Comparison of ENCODE assay signal across 19 cellular contexts in genomic region chr2:127597984-127598380, GRCh38. TPM values are rescaled to one million over a fixed set of nuclear protein-coding genes. Genes with fewer than 3 reads are reported as not detected.
A peak's percentile ranks its signal among the peaks of the same experiment; 100 is the strongest.
DNase-seq lines count a peak whose midpoint lies in the region; FAIRE-seq and TF ChIP-seq lines count a peak whose summit lies in the region.
"Had no signal": no experiment of that assay in that cellular context is flagged by ENCODE, and none has a peak within 500 bp of the region (broad histone marks: within the 10 kb centered on the region; RNA-seq: fewer than 3 reads in every experiment).

No MANE protein-coding gene starts in this region.

- H3K4me3 Mint-ChIP-seq in activated T-cell treated with anti-CD3 and anti-CD28 coated beads, Interleukin-2, amount 50 U/mL, for 24 hours, result no peak overlapping the region
- H3K4me3 Mint-ChIP-seq: activated T-cell treated with anti-CD3 and anti-CD28 coated beads, Interleukin-2, amount 50 U/mL, for 4 hours had no signal

- no peaks in the 10 kb centered on the region for H3K36me3 Mint-ChIP-seq in activated T-cell treated with anti-CD3 and anti-CD28 coated beads, Interleukin-2, amount 50 U/mL, for 24 hours (ENCODE audit: low read depth)

- WGBS in trophoblast cell (ENCODE audit: extremely low coverage, insufficient coverage, insufficient read length), result no CpG with 5 or more reads among the region's 4 CpGs

- peak; percentile 6 for DNase-seq in activated T-cell treated with anti-CD3 and anti-CD28 coated beads, Interleukin-2, amount 50 U/mL, for 24 hours
- DNase-seq in activated T-cell treated with anti-CD3 and anti-CD28 coated beads for 4 hours, result no peak
- peak; percentile 19 for DNase-seq in bronchial epithelial cell (ENCODE audit: low read depth)
- peak; percentile 61 to 84 for DNase-seq in trophoblast cell
- DNase-seq in activated gamma-delta T cell treated with Interleukin-2 at 50 U/mL for 16 hours, result no peak
- no peak for DNase-seq in HK-2 (ENCODE audit: unreplicated experiment)
- no peak for DNase-seq in GM10248 (ENCODE audit: extremely low spot score)
- DNase-seq: ACHN; activated T-cell treated with anti-CD3 and anti-CD28 coated beads, Interleukin-2, amount 50 U/mL, for 4 hours; gastrocnemius medialis; GF-D8; KG1; NCI-H1694; NCI-H510A; PC-9; stimulated activated naive CD4-positive, alpha-beta T cell treated with Interleukin-2 at 50 U/mL for 16 hours had no signal

- CTCF ChIA-PET in GM10248 (lab: Yijun Ruan, JAX), result no interaction called here

- peaks cover 0 to 2% of the 10 kb centered on the region in 2 experiments for H3K4me1 ChIP-seq in trophoblast cell (ENCODE audit: control insufficient read depth in 1 of 2, insufficient read depth in 2 of 2, low read length in 2 of 2)
- H3K4me1 ChIP-seq: gastrocnemius medialis had no signal

- H3K27me3 ChIP-seq in bronchial epithelial cell (ENCODE audit: control insufficient read depth, insufficient read depth, low read length), result no peaks in the 10 kb centered on the region
- no peaks in the 10 kb centered on the region for H3K27me3 ChIP-seq in trophoblast cell (ENCODE audit: insufficient read depth, low read length)
- H3K27me3 ChIP-seq: gastrocnemius medialis, neutrophil had no signal

- peaks cover 19% of the 10 kb centered on the region for H3K9me3 ChIP-seq in KOPT-K1 (ENCODE audit: insufficient read depth, low read length, poor library complexity, severe bottlenecking)
- no peaks in the 10 kb centered on the region for H3K9me3 ChIP-seq in trophoblast cell (ENCODE audit: insufficient read depth, low read depth, low read length)
- H3K9me3 ChIP-seq: gastrocnemius medialis, neutrophil had no signal

- no peaks in the 10 kb centered on the region for H3K79me2 ChIP-seq in trophoblast cell (ENCODE audit: control insufficient read depth, insufficient read depth, low read length, poor library complexity)

- H4K91ac ChIP-seq in trophoblast cell (ENCODE audit: low read depth, low read length), result no peak overlapping the region

- H4K8ac ChIP-seq in trophoblast cell (ENCODE audit: low read depth, low read length), result no peak overlapping the region

- H4K12ac ChIP-seq in trophoblast cell (ENCODE audit: low read depth, low read length), result no peak overlapping the region

- peaks cover 3% of the 10 kb centered on the region for H3K79me1 ChIP-seq in trophoblast cell (ENCODE audit: low read length)

- no peak for TF ChIP-seq CTCF in bronchial epithelial cell (IDR thresholded peaks at IDR 0.05; ENCODE audit: insufficient read depth, low read length, severe bottlenecking)
- no peak for TF ChIP-seq CTCF in GM10248 (IDR thresholded peaks at IDR 0.05; ENCODE audit: control extremely low read depth, extremely low read depth, low read depth, missing control alignments)

- H3K23ac ChIP-seq in trophoblast cell (ENCODE audit: low read length), result no peak overlapping the region

- no peak overlapping the region for H2BK120ac ChIP-seq in trophoblast cell (ENCODE audit: insufficient read depth, low read length, poor library complexity)

- H2BK5ac ChIP-seq in trophoblast cell (ENCODE audit: low read depth, low read length, poor library complexity), result no peak overlapping the region

- POLR2A ChIA-PET in GM10248 (lab: Yijun Ruan, JAX), result no interaction called here

- H3K27ac ChIP-seq in KOPT-K1 (ENCODE audit: low read depth, low read length, poor library complexity, severe bottlenecking) (peak overlapping the region; percentile 99), trophoblast cell (ENCODE audit: low read depth, low read length) (no peak overlapping the region)
- H3K27ac ChIP-seq: gastrocnemius medialis, neutrophil, PC-9, skin epidermis had no signal

- H3K36me3 ChIP-seq in KOPT-K1 (ENCODE audit: insufficient read depth, low read length), result peaks cover 19% of the 10 kb centered on the region
- no peaks in the 10 kb centered on the region for H3K36me3 ChIP-seq in bronchial epithelial cell (ENCODE audit: control insufficient read depth, insufficient read depth, low read length)
- no peaks in the 10 kb centered on the region for H3K36me3 ChIP-seq in trophoblast cell (ENCODE audit: control insufficient read depth in 1 of 2, insufficient read depth in 2 of 2, low read length in 2 of 2)
- H3K36me3 ChIP-seq: gastrocnemius medialis had no signal

- H3K4ac ChIP-seq in trophoblast cell (ENCODE audit: low read depth, low read length), result no peak overlapping the region

- H3K14ac ChIP-seq in trophoblast cell (ENCODE audit: low read length), result no peak overlapping the region

- FAIRE-seq in bronchial epithelial cell (lab: Jason Lieb, UNC), result no peak

- H2BK12ac ChIP-seq in trophoblast cell (ENCODE audit: low read length), result no peak overlapping the region

- H3K27me3 Mint-ChIP-seq in activated T-cell treated with anti-CD3 and anti-CD28 coated beads, Interleukin-2, amount 50 U/mL, for 24 hours, result no peaks in the 10 kb centered on the region

- no peaks in the 10 kb centered on the region for H3K4me1 Mint-ChIP-seq in activated T-cell treated with anti-CD3 and anti-CD28 coated beads, Interleukin-2, amount 50 U/mL, for 24 hours (ENCODE audit: low read depth)

- no peaks in the 10 kb centered on the region for H3K9me3 Mint-ChIP-seq in activated T-cell treated with anti-CD3 and anti-CD28 coated beads, Interleukin-2, amount 50 U/mL, for 24 hours

- H3K4me2 ChIP-seq in trophoblast cell (ENCODE audit: low read length), result no peak overlapping the region
- H3K4me2 ChIP-seq: PC-9 had no signal

- H3K27ac Mint-ChIP-seq in activated T-cell treated with anti-CD3 and anti-CD28 coated beads, Interleukin-2, amount 50 U/mL, for 24 hours, result no peak overlapping the region

- no peak overlapping the region for H3K18ac ChIP-seq in trophoblast cell (ENCODE audit: low read length)

- H2AK5ac ChIP-seq in trophoblast cell (ENCODE audit: low read length), result no peak overlapping the region

- no peak overlapping the region for H3K9ac ChIP-seq in trophoblast cell (ENCODE audit: low read length)

- H3K4me3 ChIP-seq in bronchial epithelial cell (ENCODE audit: low read depth, low read length), result no peak overlapping the region
- no peak overlapping the region for H3K4me3 ChIP-seq in trophoblast cell (ENCODE audit: low read depth, low read length)
- H3K4me3 ChIP-seq: gastrocnemius medialis, PC-9, skin epidermis had no signal

- H2AFZ ChIP-seq in trophoblast cell (ENCODE audit: insufficient read depth, low read length, poor library complexity), result no peak overlapping the region
- H2AFZ ChIP-seq: PC-9 had no signal

RNA-seq across cellular contexts. Expression of gene GPR17, which starts 48.0 kb away (rescaled TPM):
- not detected in 2 replicates for total RNA-seq in bronchial epithelial cell
- 0.25 and 0.33 TPM in 2 replicates for polyA plus RNA-seq in trophoblast cell (2013)
- total RNA-seq: activated T-cell treated with anti-CD3 and anti-CD28 coated beads, Interleukin-2, amount 50 U/mL, for 4 hours; PC-9 had no signal

Comparison
In these comparisons a context has a peak if more than half of its experiments do, and no peak if none do; other contexts are left out.
1. DNase-seq: peak in activated T-cell treated with anti-CD3 and anti-CD28 coated beads, Interleukin-2, amount 50 U/mL, for 24 hours (single experiment), bronchial epithelial cell (single experiment) and trophoblast cell (2 of 2); none in activated T-cell treated with anti-CD3 and anti-CD28 coated beads for 4 hours (single experiment), activated gamma-delta T cell treated with Interleukin-2 at 50 U/mL for 16 hours (single experiment), HK-2 (single experiment) and GM10248 (single experiment).